In the genomic region with DNA sequence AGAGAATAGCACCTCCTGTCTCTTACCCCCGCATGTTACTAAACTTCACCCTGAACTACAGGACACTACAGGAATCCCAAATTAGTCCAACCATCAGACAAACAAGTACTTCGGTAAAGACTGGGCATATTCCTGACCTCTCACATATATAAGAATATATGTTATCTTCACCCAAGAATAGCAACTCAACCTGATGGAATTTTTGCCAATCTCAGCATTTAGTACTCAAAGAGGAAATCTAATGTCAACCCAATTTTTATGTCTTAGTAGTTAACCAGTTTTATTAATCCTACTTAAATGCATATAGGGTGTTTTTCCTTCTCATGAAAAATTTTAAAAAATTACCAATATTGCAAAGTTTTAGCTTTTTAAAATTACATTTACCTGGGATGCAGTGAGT, we compare ENCODE assay signal across 29 cellular contexts. TPM values are rescaled to one million over a fixed set of nuclear protein-coding genes. Genes with fewer than 3 reads are reported as not detected.
DNase-seq lines count a peak whose midpoint lies in the region; ATAC-seq, FAIRE-seq and TF ChIP-seq lines count a peak whose summit lies in the region.
"Had no signal": no experiment of that assay in that cellular context is flagged by ENCODE, and none has a peak within 500 bp of the region (broad histone marks: within the 10 kb centered on the region; RNA-seq: fewer than 3 reads in every experiment).

No MANE protein-coding gene starts in this region.

- H3K9ac ChIP-seq in HepG2 (ENCODE audit: insufficient read depth, low read depth, low read length) (no peak overlapping the region), K562 (ENCODE audit: insufficient read depth in 1 of 2, low read depth in 2 of 2, low read length in 2 of 2) (no peak overlapping the region), neuronal stem cell (ENCODE audit: low read depth, low read length, poor library complexity) (no peak overlapping the region)
- H3K9ac ChIP-seq: BLaER1 had no signal

- H3K18ac ChIP-seq in neuronal stem cell (ENCODE audit: low read length), result no peak overlapping the region

- TF ChIP-seq POLR2A in HepG2 (IDR thresholded peaks at IDR 0.05; ENCODE audit: insufficient read depth in 1 of 2, low read depth in 2 of 2, low read length in 2 of 2), result no peak
- TF ChIP-seq POLR2A in right lobe of liver (IDR thresholded peaks at IDR 0.05), result no peak
- no peak for TF ChIP-seq POLR2A in K562 (conservative IDR thresholded peaks at IDR 0.05)

- DNase-seq in HepG2 (ENCODE audit: low spot score) (no peak), right lobe of liver (no peak), K562 (ENCODE audit: extremely low read depth in 1 of 4, low spot score in 3 of 4) (no peak), neuronal stem cell (ENCODE audit: low spot score) (no peak), mucosa of gallbladder (ENCODE audit: low spot score) (no peak), NCI-H748 (lab: John Stamatoyannopoulos, UW; ENCODE audit: unreplicated experiment) (no peak)
- DNase-seq: ACHN; BE2C; C1 segment of cervical spinal cord; CD4-positive, alpha-beta memory T cell; CD4-positive, CD25-positive, alpha-beta regulatory T cell; CD8-positive, alpha-beta memory T cell; COR-L47; DMS 273 treated with DMSO at 0.1 percent for 48 hours; DMS153; DMS79; DND-41; EL; GDM1 had no signal

- H3K4me3 ChIP-seq in HepG2 (replicated peaks in 1 of 3; ENCODE audit: insufficient read depth in 1 of 3, low read depth in 2 of 3, low read length in 3 of 3), result no peak overlapping the region
- H3K4me3 ChIP-seq in right lobe of liver, result no peak overlapping the region
- no peak overlapping the region for H3K4me3 ChIP-seq in K562
- H3K4me3 ChIP-seq in neuronal stem cell (ENCODE audit: low read length in 2 of 2), result no peak overlapping the region
- H3K4me3 ChIP-seq: BLaER1, GM12878 had no signal

- H3K4me2 ChIP-seq in HepG2 (ENCODE audit: low read depth, low read length) (no peak overlapping the region), K562 (ENCODE audit: insufficient read depth, low read length) (no peak overlapping the region), neuronal stem cell (ENCODE audit: insufficient read depth, low read length, poor library complexity, severe bottlenecking) (no peak overlapping the region)
- H3K4me2 ChIP-seq: BLaER1 had no signal

- no peaks in the 10 kb centered on the region for H3K9me3 ChIP-seq in HepG2 (ENCODE audit: low read length)
- H3K9me3 ChIP-seq in right lobe of liver, result no peaks in the 10 kb centered on the region
- H3K9me3 ChIP-seq in K562 (replicated peaks; ENCODE audit: control insufficient read depth, insufficient read depth, low read depth, low read length), result no peaks in the 10 kb centered on the region
- H3K9me3 ChIP-seq in neuronal stem cell (replicated peaks in 1 of 2; ENCODE audit: control insufficient read depth in 2 of 2, insufficient read depth in 1 of 2, low read depth in 1 of 2, low read length in 2 of 2), result no peaks in the 10 kb centered on the region
- H3K9me3 ChIP-seq: BE2C had no signal

- 0% methylated on average over 2 of the region's 2 CpGs for WGBS in HepG2 (ENCODE audit: low lambda C conversion rate)
- 54% methylated on average over 2 of the region's 2 CpGs for WGBS in right lobe of liver (ENCODE audit: insufficient coverage, low coverage, low lambda C conversion rate, missing lambda C conversion rate)
- WGBS in K562 (ENCODE audit: insufficient coverage, low coverage, missing lambda C conversion rate), result 51% methylated on average over 2 of the region's 2 CpGs
- WGBS in neuronal stem cell (ENCODE audit: extremely low coverage in 2 of 2, insufficient read length in 2 of 2, insufficient replicate concordance in 1 of 2), 2 donors, result no CpG with 5 or more reads among the region's 2 CpGs

- H3K4me1 ChIP-seq in HepG2 (ENCODE audit: insufficient read depth, low read length), result no peaks in the 10 kb centered on the region
- H3K4me1 ChIP-seq in right lobe of liver, result no peaks in the 10 kb centered on the region
- no peaks in the 10 kb centered on the region for H3K4me1 ChIP-seq in K562 (replicated peaks in 1 of 2; ENCODE audit: control insufficient read depth in 2 of 2, insufficient read depth in 2 of 2, low read length in 2 of 2)
- H3K4me1 ChIP-seq in neuronal stem cell (ENCODE audit: control insufficient read depth in 2 of 2, insufficient read depth in 1 of 2, low read depth in 1 of 2, low read length in 2 of 2), result no peaks in the 10 kb centered on the region
- H3K4me1 ChIP-seq: BE2C, BLaER1 had no signal

- H2BK120ac ChIP-seq in neuronal stem cell (ENCODE audit: low read depth, low read length), result no peak overlapping the region

- FAIRE-seq in HepG2 (lab: Jason Lieb, UNC), result no peak
- no peak for FAIRE-seq in K562 (lab: Jason Lieb, UNC)
- FAIRE-seq: GM12878, GM12892, GM18507 had no signal

- TF ChIP-seq EP300 in HepG2 (IDR thresholded peaks at IDR 0.05; ENCODE audit: low read depth in 2 of 2, low read length in 2 of 2), result no peak
- no peak for TF ChIP-seq EP300 in HepG2 (CRISPR knock-in tag; IDR thresholded peaks at IDR 0.05; ENCODE audit: borderline replicate concordance)
- no peak for TF ChIP-seq EP300 in K562 (IDR thresholded peaks at IDR 0.05; ENCODE audit: low read length)

- H3K27ac ChIP-seq in HepG2 (ENCODE audit: extremely low read length, insufficient read depth, low read length), result no peak overlapping the region
- no peak overlapping the region for H3K27ac ChIP-seq in right lobe of liver
- H3K27ac ChIP-seq in K562 (ENCODE audit: extremely low read depth, low read depth, low read length), result no peak overlapping the region
- H3K27ac ChIP-seq in neuronal stem cell (replicated peaks; ENCODE audit: low read length), result no peak overlapping the region
- H3K27ac ChIP-seq: 22Rv1, BLaER1 had no signal

- TF ChIP-seq CTCF in HepG2 (CRISPR knock-in tag; IDR thresholded peaks at IDR 0.05) (no peak), right lobe of liver (IDR thresholded peaks at IDR 0.05) (no peak), K562 (IDR thresholded peaks at IDR 0.05 in 2 of 3, conservative IDR thresholded peaks at IDR 0.05 in 1 of 3; ENCODE audit: insufficient read depth in 2 of 3, low read depth in 1 of 3, low read length in 3 of 3) (no peak)

- no peaks in the 10 kb centered on the region for H3K79me2 ChIP-seq in HepG2 (ENCODE audit: insufficient read depth, low read length)
- no peaks in the 10 kb centered on the region for H3K79me2 ChIP-seq in K562 (ENCODE audit: control insufficient read depth, insufficient read depth, low read length)

- ATAC-seq in HepG2, result no peak
- ATAC-seq in right lobe of liver, result no peak
- ATAC-seq in K562, result no peak
- no peak for ATAC-seq in GM21786 (IDR thresholded peaks at IDR 0.05; ENCODE audit: unreplicated experiment)
- ATAC-seq: GM12878 had no signal

- intact Hi-C loops in HepG2 (cut with micrococcal nuclease; ENCODE audit: unreplicated experiment), result no loop called here
- intact Hi-C loops in right lobe of liver (cut with DNase I), result no loop called here
- intact Hi-C loops in K562 (cut with micrococcal nuclease), result no loop called here

- TF ChIP-seq RAD21 in HepG2 (CRISPR knock-in tag; IDR thresholded peaks at IDR 0.05) (no peak), K562 (CRISPR knock-in tag; conservative IDR thresholded peaks at IDR 0.05 in 1 of 2, IDR thresholded peaks at IDR 0.05 in 1 of 2) (no peak)

- H4K91ac ChIP-seq in neuronal stem cell (ENCODE audit: low read depth, low read length, poor library complexity), result no peak overlapping the region

- no peak overlapping the region for H3K4ac ChIP-seq in neuronal stem cell (ENCODE audit: low read length)

- no peak overlapping the region for H2BK5ac ChIP-seq in neuronal stem cell (ENCODE audit: low read length)

- no peak overlapping the region for H2AK5ac ChIP-seq in neuronal stem cell (ENCODE audit: low read depth, low read length)

- H3K14ac ChIP-seq in neuronal stem cell (ENCODE audit: low read length), result peak overlapping the region; percentile 56

- H3K36me3 ChIP-seq in HepG2 (replicated peaks in 1 of 2; ENCODE audit: control insufficient read depth in 1 of 2, insufficient read depth in 2 of 2, low read length in 2 of 2) (no peaks in the 10 kb centered on the region), right lobe of liver (no peaks in the 10 kb centered on the region), K562 (ENCODE audit: control insufficient read depth, insufficient read depth, low read length) (no peaks in the 10 kb centered on the region), neuronal stem cell (replicated peaks in 1 of 2; ENCODE audit: control insufficient read depth in 2 of 2, insufficient read depth in 2 of 2, low read length in 2 of 2) (no peaks in the 10 kb centered on the region)
- H3K36me3 ChIP-seq: BE2C, BLaER1 had no signal

- no peak overlapping the region for H3K23ac ChIP-seq in neuronal stem cell (ENCODE audit: low read depth, low read length, poor library complexity)

- in situ Hi-C loops in HepG2 (cut with HindIII; ENCODE audit: extremely low pct_ligation_motif_present, low pct_unique_long_range_greater_than_20kb) (no loop called here), K562 (cut with MboI) (no loop called here)

- no peaks in the 10 kb centered on the region for H3K79me1 ChIP-seq in neuronal stem cell (ENCODE audit: low read depth, low read length)

- H4K8ac ChIP-seq in neuronal stem cell (ENCODE audit: low read depth, low read length), result no peak overlapping the region

- CTCF ChIA-PET in HepG2 (lab: Yijun Ruan, JAX; ENCODE audit: low intra/inter-chr PET ratio, low total read pairs), result no interaction called here
- CTCF ChIA-PET in K562 (lab: Yijun Ruan, JAX; ENCODE audit: low intra/inter-chr PET ratio), result no interaction called here

- H4K20me1 ChIP-seq in HepG2 (ENCODE audit: insufficient read depth, low read length) (no peaks in the 10 kb centered on the region), K562 (replicated peaks; ENCODE audit: control insufficient read depth, insufficient read depth, low read length) (no peaks in the 10 kb centered on the region)
- H4K20me1 ChIP-seq: BLaER1 had no signal

- H3K27me3 ChIP-seq in HepG2 (ENCODE audit: control insufficient read depth in 1 of 2, insufficient read depth in 2 of 2, low read length in 2 of 2) (no peaks in the 10 kb centered on the region), right lobe of liver (no peaks in the 10 kb centered on the region), K562 (ENCODE audit: control insufficient read depth in 2 of 2, insufficient read depth in 2 of 2, low read length in 2 of 2) (no peaks in the 10 kb centered on the region), neuronal stem cell (ENCODE audit: control insufficient read depth in 3 of 3, insufficient read depth in 3 of 3, low read depth in 1 of 3, low read length in 3 of 3) (no peaks in the 10 kb centered on the region)
- H3K27me3 ChIP-seq: BE2C, BLaER1 had no signal

- H2BK12ac ChIP-seq in neuronal stem cell (ENCODE audit: low read length), result no peak overlapping the region

- H2BK15ac ChIP-seq in neuronal stem cell (ENCODE audit: low read length), result no peak overlapping the region

- POLR2A ChIA-PET in HepG2 (lab: Yijun Ruan, JAX) (no interaction called here), K562 (lab: Yijun Ruan, JAX) (no interaction called here)

- no peak overlapping the region for H2AFZ ChIP-seq in HepG2 (ENCODE audit: low read length)
- H2AFZ ChIP-seq in K562 (ENCODE audit: low read depth, low read length), result no peak overlapping the region
- no peak overlapping the region for H2AFZ ChIP-seq in neuronal stem cell (ENCODE audit: low read length)

- H3K9me1 ChIP-seq in K562 (ENCODE audit: control insufficient read depth, insufficient read depth, low read length), result no peaks in the 10 kb centered on the region

- BruUV-seq in HepG2 (replicated peaks; lab: Mats Ljungman, UMichigan) (no TSS peak), K562 (replicated peaks; lab: Mats Ljungman, UMichigan) (no TSS peak)

RNA-seq across cellular contexts. Expression of a gene that starts 26.2 kb away (rescaled TPM):
- total RNA-seq in HepG2 (2016; rRNA removed; fragmentation: Illumina TruSeq; extraction: Trizol), result not detected in 2 replicates
- not detected in 2 replicates for total RNA-seq in HepG2 (2016; cell fraction: cytosol; rRNA removed; fragmentation: Illumina TruSeq; extraction: Trizol; ENCODE audit: low read depth)
- not detected in 2 replicates for total RNA-seq in HepG2 (2016; cell fraction: insoluble cytoplasmic fraction; rRNA removed; fragmentation: Illumina TruSeq; extraction: Trizol)
- not detected in 2 replicates for total RNA-seq in HepG2 (2016; cell fraction: membrane; rRNA removed; fragmentation: Illumina TruSeq; extraction: Trizol)
- total RNA-seq in HepG2 (2016; cell fraction: nucleus; rRNA removed; fragmentation: Illumina TruSeq; extraction: Trizol), result not detected in 2 replicates
- polyA plus RNA-seq in HepG2 (2011; rRNA removed), result not detected in 2 replicates
- not detected in 2 replicates for polyA plus RNA-seq in HepG2 (2011; cell fraction: cytosol; rRNA removed)
- polyA plus RNA-seq in HepG2 (2011; cell fraction: nucleus; rRNA removed), result not detected in 2 replicates
- polyA plus RNA-seq in HepG2 (2012), result not detected in 2 replicates
- not detected in 2 replicates for polyA plus RNA-seq in HepG2 (2016; cell fraction: cytosol; fragmentation: Illumina TruSeq; extraction: Trizol; ENCODE audit: low read depth)
- polyA plus RNA-seq in HepG2 (2016; cell fraction: insoluble cytoplasmic fraction; fragmentation: Illumina TruSeq; extraction: Trizol; ENCODE audit: low read depth), result not detected in 2 replicates
- not detected in 2 replicates for polyA plus RNA-seq in HepG2 (2016; cell fraction: membrane; fragmentation: Illumina TruSeq; extraction: Trizol; ENCODE audit: low read depth)
- not detected in 2 replicates for polyA plus RNA-seq in HepG2 (2016; cell fraction: nucleus; fragmentation: Illumina TruSeq; extraction: Trizol; ENCODE audit: insufficient read depth, low read depth)
- polyA minus RNA-seq in HepG2 (2011; rRNA and poly(A)+ RNA removed; ENCODE audit: low replicate concordance), result not detected in 2 replicates
- polyA minus RNA-seq in HepG2 (2011; cell fraction: cytosol; rRNA and poly(A)+ RNA removed), result not detected in 2 replicates
- not detected in 2 replicates for polyA minus RNA-seq in HepG2 (2011; cell fraction: nucleus; rRNA and poly(A)+ RNA removed)
- total RNA-seq in right lobe of liver, result under 1 TPM; 0.11 to 0.74 (median 0.28) TPM
- total RNA-seq in K562 (2011; cell fraction: chromatin; rRNA removed; ENCODE audit: low replicate concordance), result 3.9 and 4.9 TPM in 2 replicates
- total RNA-seq in K562 (2011; cell fraction: nucleolus; rRNA removed), result 1.8 and 2.8 TPM in 2 replicates
- total RNA-seq in K562 (2011; cell fraction: nucleoplasm; rRNA removed), result 2.0 and 5.1 TPM in 2 replicates
- total RNA-seq in K562 (2014; rRNA removed), result 0.64 and 1.2 TPM in 2 replicates
- 1.5 TPM in 2 replicates for total RNA-seq in K562 (2014; rRNA removed; fragmentation: Illumina TruSeq; extraction: Trizol)
- total RNA-seq in K562 (2015; rRNA removed; fragmentation: Illumina TruSeq; extraction: Trizol), result 0.79 and 0.87 TPM in 2 replicates
- 2.4 and 2.7 TPM in 2 replicates for total RNA-seq in K562 (2021)
- polyA plus RNA-seq in K562 (2011; rRNA removed), result 0.34 and 1.5 TPM in 2 replicates
- polyA plus RNA-seq in K562 (2011; cell fraction: cytosol; rRNA removed), result 0.37 and 1.4 TPM in 2 replicates
- 0.86 and 2.8 TPM in 2 replicates for polyA plus RNA-seq in K562 (2011; cell fraction: nucleus; rRNA removed)
- 0.60 and 0.91 TPM in 2 replicates for polyA plus RNA-seq in K562 (2012)
- polyA plus RNA-seq in K562 (2014; fragmentation: Illumina TruSeq; extraction: Trizol), result 1.3 TPM in 2 replicates
- under 1 TPM; 0.43 to 0.59 TPM for polyA plus RNA-seq in K562 (2014; fragmentation: Nextera tagmentation; extraction: Ambion mirVana)
- 1.1 and 2.1 TPM in 2 replicates for polyA plus RNA-seq in K562 (2014; rRNA removed)
- polyA minus RNA-seq in K562 (2011; rRNA and poly(A)+ RNA removed), result 2.5 and 5.5 TPM in 2 replicates
- polyA minus RNA-seq in K562 (2011; cell fraction: cytosol; rRNA and poly(A)+ RNA removed), result 3.5 and 7.0 TPM in 2 replicates
- 2.2 and 4.0 TPM in 2 replicates for polyA minus RNA-seq in K562 (2011; cell fraction: nucleus; rRNA and poly(A)+ RNA removed)
- under 0.01 TPM for polyA plus RNA-seq in neuronal stem cell (2013, experiment 1 of 2)
- polyA plus RNA-seq in neuronal stem cell (2013, experiment 2 of 2), result under 0.01 TPM
- total RNA-seq in mucosa of gallbladder, result 1.0 TPM
- total RNA-seq: A172; CD4-positive, alpha-beta memory T cell; CD4-positive, CD25-positive, alpha-beta regulatory T cell; CD8-positive, alpha-beta memory T cell; G401; GM12878 had no signal
- polyA plus RNA-seq: AG04450; CD14-positive monocyte; CD4-positive, alpha-beta memory T cell; CD4-positive, CD25-positive, alpha-beta regulatory T cell; CD8-positive, alpha-beta memory T cell had no signal
